Comparison of ENCODE assay signal across 8 cellular contexts in the genomic region with DNA sequence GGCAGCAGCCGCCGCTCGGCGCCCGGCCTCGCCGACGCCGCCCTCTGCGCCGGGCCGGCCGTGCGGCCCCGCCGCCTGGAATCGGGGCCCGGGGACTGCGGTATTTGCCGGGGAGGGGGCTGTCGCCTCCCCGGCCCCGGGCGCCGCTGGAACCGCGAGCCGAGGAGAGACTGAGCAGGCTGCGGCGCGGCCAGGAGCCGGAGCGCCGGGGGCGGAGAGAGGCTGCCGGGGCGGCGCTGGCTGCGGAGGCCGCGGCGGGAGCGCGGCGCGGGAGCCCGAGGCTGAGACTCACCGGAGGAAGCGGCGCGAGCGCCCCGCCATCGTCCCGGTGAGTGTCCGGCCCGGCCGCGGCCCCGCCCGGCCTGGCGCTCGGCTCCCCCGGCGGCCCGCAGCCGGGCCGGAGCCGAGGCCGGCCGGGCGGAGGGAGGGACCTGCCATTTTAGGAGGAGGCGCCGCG. TPM values are rescaled to one million over a fixed set of nuclear protein-coding genes. Genes with fewer than 3 reads are reported as not detected.
DNase-seq lines count a peak whose midpoint lies in the region; ATAC-seq, FAIRE-seq and TF ChIP-seq lines count a peak whose summit lies in the region.

No MANE protein-coding gene starts in this region.

- no peak for TF ChIP-seq EP300 in A549 (IDR thresholded peaks at IDR 0.05)

- CTCF ChIA-PET in A549 (lab: Yijun Ruan, JAX): no interaction called here
- CTCF ChIA-PET in HEK293T (lab: Yijun Ruan, JAX): no interaction called here

- no peak for TF ChIP-seq RAD21 in A549 (conservative IDR thresholded peaks at IDR 0.05 in 1 of 2, IDR thresholded peaks at IDR 0.05 in 1 of 2)

- H3K27ac Mint-ChIP-seq in T-helper 17 cell: peak overlapping the region; percentile 98

- peak overlapping the region; percentile 79 for H3K4me3 ChIP-seq in A549
- H3K4me3 ChIP-seq in esophagus squamous epithelium: peak overlapping the region; percentile 78 to 96 (median 85)

- H3K4me1 ChIP-seq in A549 (peaks cover 27% of the 10 kb centered on the region; the same call in 2 of the 3 replicates), esophagus squamous epithelium (peaks cover 12 to 52% (median 32%) of the 10 kb centered on the region in 3 donors)

- H3K27ac ChIP-seq in A549: peak overlapping the region; percentile 98 to 99
- H3K27ac ChIP-seq in esophagus squamous epithelium: peak overlapping the region; percentile 100

- intact Hi-C loops in esophagus squamous epithelium (cut with DNase I) (loop anchor here (2.0 kb wide), 1 partner anchor 101 kb away; a partner anchor contains a TSS), posterior vena cava (cut with DNase I) (loop anchor here (10.0 kb wide), 2 partner anchors 103 to 197 kb away; a partner anchor contains a TSS)

- peak overlapping the region; percentile 91; the same call in 2 of the 3 replicates for H3K4me2 ChIP-seq in A549

- TF ChIP-seq CTCF in A549 (IDR thresholded peaks at IDR 0.05): no peak
- TF ChIP-seq CTCF in esophagus squamous epithelium (IDR thresholded peaks at IDR 0.05): no peak

- H3K27me3 ChIP-seq in esophagus squamous epithelium: no peaks in the 10 kb centered on the region

- POLR2A ChIA-PET in A549 (lab: Yijun Ruan, JAX) (interaction anchor here (1.7 kb wide), 1 partner anchor 100 kb away, joined by 5 read pairs; a partner anchor contains a TSS), HEK293T (lab: Yijun Ruan, JAX) (interaction anchor here (0.6 to 1.7 kb wide), 3 partner anchors 9 to 100 kb away, joined by 3 to 6 read pairs (median 3); a partner anchor contains a TSS)

- TF ChIP-seq POLR2A in A549 (IDR thresholded peaks at IDR 0.05; ENCODE audit: low read length) (no peak), esophagus squamous epithelium (IDR thresholded peaks at IDR 0.05) (no peak)

- peaks cover 6% of the 10 kb centered on the region for H3K36me3 Mint-ChIP-seq in T-helper 17 cell (ENCODE audit: low read depth)

- no peaks in the 10 kb centered on the region for H3K27me3 Mint-ChIP-seq in T-helper 17 cell

- FAIRE-seq in A549 (lab: Jason Lieb, UNC): no peak

- WGBS in A549 (ENCODE audit: missing lambda C conversion rate): no CpG with 5 or more reads among the region's 75 CpGs
- no CpG with 5 or more reads among the region's 75 CpGs for WGBS in esophagus squamous epithelium, 2 donors

- peak in 1 of 2 experiments; percentile 19; a peak in 1 of 6 replicates for ATAC-seq in A549
- ATAC-seq in GM18909 (IDR thresholded peaks at IDR 0.05; ENCODE audit: poor library complexity, unreplicated experiment): peak; percentile 0
- ATAC-seq in T-helper 17 cell: no peak
- ATAC-seq in HG03196 (IDR thresholded peaks at IDR 0.05; ENCODE audit: unreplicated experiment): no peak

- H3K9me3 ChIP-seq in A549: no peaks in the 10 kb centered on the region
- H3K9me3 ChIP-seq in T-helper 17 cell (ENCODE audit: control insufficient read depth, low read length, poor library complexity, severe bottlenecking): no peaks in the 10 kb centered on the region
- no peaks in the 10 kb centered on the region for H3K9me3 ChIP-seq in esophagus squamous epithelium

- H3K4me3 Mint-ChIP-seq in T-helper 17 cell: no peak overlapping the region

- no peak for DNase-seq in A549 (ENCODE audit: low read depth in 1 of 2, low spot score in 1 of 2)
- DNase-seq in T-helper 17 cell: peak in 2 of 3 donors; percentile 13 to 21
- no peak for DNase-seq in esophagus squamous epithelium (lab: John Stamatoyannopoulos, UW)
- peak; percentile 81 for DNase-seq in posterior vena cava (ENCODE audit: low spot score)
- no peak for DNase-seq in DMS79 treated with DMSO at 0.1 percent for 48 hours (lab: John Stamatoyannopoulos, UW)
- no peak for DNase-seq in HEK293T (ENCODE audit: extremely low spot score)

- H3K36me3 ChIP-seq in esophagus squamous epithelium: no peaks in the 10 kb centered on the region

- peaks cover 39% of the 10 kb centered on the region for H3K4me1 Mint-ChIP-seq in T-helper 17 cell

TF ChIP-seq in A549, 52 proteins besides CTCF, POLR2A, EP300 and RAD21:
- TF ChIP-seq, protein P1, sequence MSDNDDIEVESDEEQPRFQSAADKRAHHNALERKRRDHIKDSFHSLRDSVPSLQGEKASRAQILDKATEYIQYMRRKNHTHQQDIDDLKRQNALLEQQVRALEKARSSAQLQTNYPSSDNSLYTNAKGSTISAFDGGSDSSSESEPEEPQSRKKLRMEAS (IDR thresholded peaks at IDR 0.05): no peak
- TF ChIP-seq JUN (IDR thresholded peaks at IDR 0.05) (0 out of 5 replicates have a peak, but pooled peaks of 1 of the 2 experiments have one; percentile 2), RCOR1 (IDR thresholded peaks at IDR 0.05; ENCODE audit: low read depth, low read length) (no peak), CBX2 (IDR thresholded peaks at IDR 0.05; ENCODE audit: borderline replicate concordance, low read depth) (no peak)

TF ChIP-seq in HEK293T, 16 proteins besides CTCF, POLR2A, EP300 and RAD21:
- TF ChIP-seq HDGF (IDR thresholded peaks at IDR 0.05; ENCODE audit: borderline replicate concordance) (no peak), BHLHE40 (IDR thresholded peaks at IDR 0.05; ENCODE audit: borderline replicate concordance) (no peak), FOXM1 (IDR thresholded peaks at IDR 0.05; ENCODE audit: borderline replicate concordance) (no peak), FOXA1 (IDR thresholded peaks at IDR 0.05) (no peak), NFRKB (IDR thresholded peaks at IDR 0.05) (no peak), ARNT (IDR thresholded peaks at IDR 0.05) (no peak), LEF1 (IDR thresholded peaks at IDR 0.05; ENCODE audit: borderline replicate concordance) (no peak), SP1 (IDR thresholded peaks at IDR 0.05) (no peak)
- TF ChIP-seq, protein P2, sequence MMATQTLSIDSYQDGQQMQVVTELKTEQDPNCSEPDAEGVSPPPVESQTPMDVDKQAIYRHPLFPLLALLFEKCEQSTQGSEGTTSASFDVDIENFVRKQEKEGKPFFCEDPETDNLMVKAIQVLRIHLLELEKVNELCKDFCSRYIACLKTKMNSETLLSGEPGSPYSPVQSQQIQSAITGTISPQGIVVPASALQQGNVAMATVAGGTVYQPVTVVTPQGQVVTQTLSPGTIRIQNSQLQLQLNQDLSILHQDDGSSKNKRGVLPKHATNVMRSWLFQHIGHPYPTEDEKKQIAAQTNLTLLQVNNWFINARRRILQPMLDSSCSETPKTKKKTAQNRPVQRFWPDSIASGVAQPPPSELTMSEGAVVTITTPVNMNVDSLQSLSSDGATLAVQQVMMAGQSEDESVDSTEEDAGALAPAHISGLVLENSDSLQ (IDR thresholded peaks at IDR 0.05): no peak

RNA-seq across cellular contexts. Expression of a gene that starts 0.8 kb away (rescaled TPM):
- 29.4 and 33.5 TPM in 2 replicates for polyA plus RNA-seq in A549 (2011; rRNA removed)
- polyA plus RNA-seq in A549 (2012; cell fraction: cytosol; rRNA removed): 10.4 and 15.9 TPM in 2 replicates
- 21.9 and 22.7 TPM in 2 replicates for polyA plus RNA-seq in A549 (2012; cell fraction: nucleus; rRNA removed)
- 11.6 to 13.6 TPM (median 12.7 TPM) in 3 replicates for polyA plus RNA-seq in A549 (2017; fragmentation: RNase III; extraction: RNeasy Plus Mini Kit Qiagen cat#74134 plus additional on column Dnase treatment)
- 91.7 and 108 TPM in 2 replicates for polyA minus RNA-seq in A549 (2011; rRNA and poly(A)+ RNA removed)
- 100 to 1,000 TPM; 123 to 149 TPM for total RNA-seq in T-helper 17 cell
- 10 to 100 TPM; 37.8 to 61.0 (median 45.4) TPM for total RNA-seq in esophagus squamous epithelium
- total RNA-seq in posterior vena cava: 10 to 100 TPM; 58.1 to 68.2 TPM

Comparison
In these comparisons a context has a peak if more than half of its experiments do, and no peak if none do; other contexts are left out.
1. DNase-seq: peak in T-helper 17 cell (2 of 3) and posterior vena cava (single experiment); none in A549 (0 of 2), esophagus squamous epithelium (single experiment), DMS79 treated with DMSO at 0.1 percent for 48 hours (single experiment) and HEK293T (single experiment).